9 cellular contexts compared by ENCODE assay signal in the genomic region with DNA sequence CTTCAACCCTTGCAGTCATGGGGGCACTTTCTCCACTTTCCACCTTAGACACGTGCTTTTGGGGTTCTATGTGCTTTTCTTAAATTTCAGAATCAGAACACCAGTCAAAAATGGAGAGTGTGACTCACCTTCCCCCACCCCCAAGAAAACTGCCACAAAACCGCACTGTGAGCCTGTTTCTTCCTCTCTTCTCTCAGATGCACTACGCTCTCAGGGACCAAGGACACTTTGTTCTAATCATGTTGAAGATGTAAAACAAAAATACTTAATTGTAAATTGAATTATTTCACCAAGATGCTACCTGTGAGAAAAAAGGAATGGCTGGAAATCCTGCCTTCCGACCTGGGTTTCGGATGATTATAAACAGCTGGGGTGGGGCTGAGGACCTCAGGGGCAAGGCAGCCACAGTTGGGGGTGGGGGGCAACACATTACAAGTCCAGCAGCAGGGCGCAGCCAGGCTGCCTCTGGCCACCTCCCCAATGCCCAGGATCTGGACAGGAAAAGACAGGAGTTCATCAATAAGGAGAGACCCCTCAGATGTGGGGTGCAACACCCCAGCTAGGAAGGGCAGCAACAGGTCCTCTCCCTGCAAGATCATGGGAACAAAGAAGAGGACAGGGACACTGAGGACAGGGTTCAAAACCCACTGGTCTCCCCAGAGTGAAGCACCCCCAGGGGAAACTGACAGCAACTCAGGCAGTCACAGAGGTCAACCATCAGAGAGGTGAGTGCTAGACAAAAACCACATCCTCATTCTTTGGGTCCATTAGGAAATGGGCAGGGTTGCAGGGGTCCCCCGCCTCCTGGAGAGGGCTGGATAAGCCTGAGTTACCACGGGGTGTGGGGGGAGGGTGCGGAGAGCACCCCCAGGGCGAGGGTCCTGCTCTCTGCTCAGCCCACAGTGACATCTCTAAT. TPM values are rescaled to one million over a fixed set of nuclear protein-coding genes. Genes with fewer than 3 reads are reported as not detected.
A peak's percentile ranks its signal among the peaks of the same experiment; 100 is the strongest.
DNase-seq lines count a peak whose midpoint lies in the region; ATAC-seq and TF ChIP-seq lines count a peak whose summit lies in the region.
"Had no signal": no experiment of that assay in that cellular context is flagged by ENCODE, and none has a peak within 500 bp of the region (broad histone marks: within the 10 kb centered on the region; RNA-seq: fewer than 3 reads in every experiment).

No MANE protein-coding gene starts in this region.

- intact Hi-C loops in vagina (cut with DNase I): no loop called here

- H3K36me3 ChIP-seq in CD8-positive, alpha-beta memory T cell (ENCODE audit: insufficient read depth, low read length): no peaks in the 10 kb centered on the region
- H3K36me3 ChIP-seq in neutrophil (peaks cover 30% of the 10 kb centered on the region), vagina (no peaks in the 10 kb centered on the region)
- H3K36me3 ChIP-seq: tibial artery had no signal

- peak; percentile 38 for ATAC-seq in GM21737 (IDR thresholded peaks at IDR 0.05; ENCODE audit: unreplicated experiment)

- TF ChIP-seq POLR2A in vagina (IDR thresholded peaks at IDR 0.05): no peak

- H3K4me1 ChIP-seq in CD8-positive, alpha-beta memory T cell (ENCODE audit: insufficient read depth, low read length): peaks cover 99% of the 10 kb centered on the region
- peaks cover 72 to 87% of the 10 kb centered on the region in 2 experiments for H3K4me1 ChIP-seq in neutrophil (ENCODE audit: control insufficient read depth in 1 of 2, insufficient read depth in 1 of 2, low read depth in 1 of 2, low read length in 1 of 2)
- H3K4me1 ChIP-seq in vagina: peaks cover 5% of the 10 kb centered on the region

- no peaks in the 10 kb centered on the region for H3K9me3 Mint-ChIP-seq in CD8-positive, alpha-beta memory T cell
- H3K9me3 Mint-ChIP-seq in progenitor cell of endocrine pancreas (ENCODE audit: low read depth): no peaks in the 10 kb centered on the region

- DNase-seq in CD8-positive, alpha-beta memory T cell: peak; percentile 68 to 92 (median 86)
- peak; percentile 62 for DNase-seq in NK-92 treated with Interleukin-12 subunit alpha and Interleukin-12 subunit beta, amount 100 ng/mL, for 24 hours (lab: John Stamatoyannopoulos, UW)
- DNase-seq in activated T-helper 1 cell treated with Interleukin-2 at 50 U/mL for 16 hours (ENCODE audit: low read depth): peak; percentile 65
- no peak for DNase-seq in vagina (ENCODE audit: extremely low spot score in 2 of 2)
- DNase-seq in NCI-H2081 (lab: John Stamatoyannopoulos, UW): no peak
- DNase-seq in progenitor cell of endocrine pancreas (ENCODE audit: low spot score, unreplicated experiment): no peak

- no peaks in the 10 kb centered on the region for H3K27me3 ChIP-seq in CD8-positive, alpha-beta memory T cell (ENCODE audit: insufficient read depth, low read length, poor library complexity, severe bottlenecking)
- no peaks in the 10 kb centered on the region for H3K27me3 ChIP-seq in neutrophil
- H3K27me3 ChIP-seq in vagina: no peaks in the 10 kb centered on the region
- H3K27me3 ChIP-seq: tibial artery had no signal

- H3K4me3 Mint-ChIP-seq in CD8-positive, alpha-beta memory T cell: peak overlapping the region; percentile 60 to 88 (median 84)
- H3K4me3 Mint-ChIP-seq in progenitor cell of endocrine pancreas (ENCODE audit: low read depth): no peak overlapping the region

- H3K9me3 ChIP-seq in CD8-positive, alpha-beta memory T cell (ENCODE audit: low read length): no peaks in the 10 kb centered on the region
- H3K9me3 ChIP-seq in neutrophil (no peaks in the 10 kb centered on the region), vagina (no peaks in the 10 kb centered on the region)
- H3K9me3 ChIP-seq: tibial artery had no signal

- CTCF ChIA-PET in CD8-positive, alpha-beta memory T cell (lab: Charles Lee): interaction anchor here (0.9 to 2.8 kb wide), 3 partner anchors 36 to 83 kb away, joined by 3 to 10 read pairs (median 4); no protein-coding TSS in a partner anchor

- no peak for TF ChIP-seq CTCF in neutrophil (IDR thresholded peaks at IDR 0.05)
- no peak for TF ChIP-seq CTCF in vagina (IDR thresholded peaks at IDR 0.05)
- no peak for TF ChIP-seq CTCF in progenitor cell of endocrine pancreas (IDR thresholded peaks at IDR 0.05; ENCODE audit: unreplicated experiment)

- POLR2A ChIA-PET in CD8-positive, alpha-beta memory T cell (lab: Charles Lee): interaction anchor here (0.8 to 2.1 kb wide), 7 partner anchors 8 to 58 kb away, joined by 3 to 7 read pairs (median 4); no protein-coding TSS in a partner anchor

- peaks cover 0 to 4% of the 10 kb centered on the region in 2 donors for H3K27me3 Mint-ChIP-seq in CD8-positive, alpha-beta memory T cell
- H3K27me3 Mint-ChIP-seq in progenitor cell of endocrine pancreas: no peaks in the 10 kb centered on the region

- peak overlapping the region; percentile 60 for H3K4me3 ChIP-seq in CD8-positive, alpha-beta memory T cell (ENCODE audit: low read length)
- H3K4me3 ChIP-seq in neutrophil (ENCODE audit: low read depth in 1 of 2, low read length in 1 of 2) (peak overlapping the region; percentile 52 to 57), vagina (no peak overlapping the region)
- H3K4me3 ChIP-seq: tibial artery had no signal

- peak overlapping the region; percentile 91 to 97 (median 95) for H3K27ac Mint-ChIP-seq in CD8-positive, alpha-beta memory T cell
- H3K27ac Mint-ChIP-seq in progenitor cell of endocrine pancreas: no peak overlapping the region

- peaks cover 95 to 98% (median 97%) of the 10 kb centered on the region in 3 donors for H3K4me1 Mint-ChIP-seq in CD8-positive, alpha-beta memory T cell
- peaks cover 12% of the 10 kb centered on the region for H3K4me1 Mint-ChIP-seq in progenitor cell of endocrine pancreas (ENCODE audit: low read depth)

- H3K36me3 Mint-ChIP-seq in CD8-positive, alpha-beta memory T cell: peaks cover 0 to 73% (median 17%) of the 10 kb centered on the region in 3 donors
- H3K36me3 Mint-ChIP-seq in progenitor cell of endocrine pancreas (ENCODE audit: insufficient read depth): no peaks in the 10 kb centered on the region

- H3K27ac ChIP-seq in CD8-positive, alpha-beta memory T cell (ENCODE audit: low read depth, low read length): peak overlapping the region; percentile 36
- H3K27ac ChIP-seq in neutrophil (peak overlapping the region; percentile 91), vagina (no peak overlapping the region)
- H3K27ac ChIP-seq: tibial artery had no signal

RNA-seq across cellular contexts. Expression of gene SEMA4D, which starts 33.7 kb away (rescaled TPM):
- 100 to 1,000 TPM; 238 to 243 TPM for total RNA-seq in CD8-positive, alpha-beta memory T cell
- polyA plus RNA-seq in CD8-positive, alpha-beta memory T cell: 227 TPM
- 39.3 TPM for total RNA-seq in vagina
- total RNA-seq in progenitor cell of endocrine pancreas: 63.1 and 65.3 TPM in 2 replicates

Comparison
In these comparisons a context has a peak if more than half of its experiments do, and no peak if none do; other contexts are left out.
1. DNase-seq: peak in CD8-positive, alpha-beta memory T cell (5 of 5), NK-92 treated with Interleukin-12 subunit alpha and Interleukin-12 subunit beta, amount 100 ng/mL, for 24 hours (single experiment) and activated T-helper 1 cell treated with Interleukin-2 at 50 U/mL for 16 hours (single experiment); none in vagina (0 of 2), NCI-H2081 (0 of 2) and progenitor cell of endocrine pancreas (single experiment).
2. H3K4me3 ChIP-seq: peak in CD8-positive, alpha-beta memory T cell (single experiment) and neutrophil (2 of 2); none in vagina (0 of 2).